Comparison of ENCODE assay signal across 17 cellular contexts in genomic region chr14:52125885-52126284, GRCh38. TPM values are rescaled to one million over a fixed set of nuclear protein-coding genes. Genes with fewer than 3 reads are reported as not detected.
DNase-seq lines count a peak whose midpoint lies in the region; ATAC-seq, FAIRE-seq and TF ChIP-seq lines count a peak whose summit lies in the region.
"Had no signal": no experiment of that assay in that cellular context is flagged by ENCODE, and none has a peak within 500 bp of the region (broad histone marks: within the 10 kb centered on the region; RNA-seq: fewer than 3 reads in every experiment).

No MANE protein-coding gene starts in this region.

- intact Hi-C loops in CD4-positive, alpha-beta memory T cell (cut with micrococcal nuclease) = no loop called here

- H3K27me3 ChIP-seq in CD4-positive, alpha-beta memory T cell (ENCODE audit: insufficient read depth, low read length) = no peaks in the 10 kb centered on the region
- no peaks in the 10 kb centered on the region for H3K27me3 ChIP-seq in GM23248 (replicated peaks; ENCODE audit: insufficient read depth)
- H3K27me3 ChIP-seq in astrocyte (ENCODE audit: insufficient read depth, low read length) = no peaks in the 10 kb centered on the region
- H3K27me3 ChIP-seq: transverse colon had no signal

- no peak for TF ChIP-seq CTCF in astrocyte (IDR thresholded peaks at IDR 0.05; ENCODE audit: insufficient read depth, low read depth, low read length)

- H3K36me3 ChIP-seq in CD4-positive, alpha-beta memory T cell (ENCODE audit: insufficient read depth, low read length) = no peaks in the 10 kb centered on the region
- H3K36me3 ChIP-seq in GM23248 (ENCODE audit: low read depth) (no peaks in the 10 kb centered on the region), astrocyte (ENCODE audit: insufficient read depth, low read length) (no peaks in the 10 kb centered on the region)
- H3K36me3 ChIP-seq: transverse colon had no signal

- H3K4me2 ChIP-seq in GM23248 (ENCODE audit: unreplicated experiment) = peak overlapping the region; percentile 35
- peak overlapping the region; percentile 57 for H3K4me2 ChIP-seq in astrocyte (ENCODE audit: low read length)

- H2AFZ ChIP-seq in GM23248 = peak overlapping the region; percentile 71; the same call in 1 of the 2 replicates
- no peak overlapping the region for H2AFZ ChIP-seq in astrocyte (ENCODE audit: low read depth, low read length)

- no peaks in the 10 kb centered on the region for H4K20me1 ChIP-seq in GM23248 (ENCODE audit: insufficient read depth)
- H4K20me1 ChIP-seq in astrocyte (ENCODE audit: insufficient read depth, low read length) = no peaks in the 10 kb centered on the region

- no peaks in the 10 kb centered on the region for H3K9me2 ChIP-seq in GM23248 (ENCODE audit: insufficient read depth)

- H3K9me3 Mint-ChIP-seq in CD4-positive, alpha-beta memory T cell = peaks cover 0 to 3% (median 0%) of the 10 kb centered on the region in 8 donors
- H3K9me3 Mint-ChIP-seq in astrocyte (ENCODE audit: unreplicated experiment) = peaks cover 2% of the 10 kb centered on the region
- H3K9me3 Mint-ChIP-seq in natural killer cell treated with Interleukin-12 subunit alpha and Interleukin-12 subunit beta and Interleukin-15 and Interleukin-18, amount 100 ng/mL, for 72 hours = no peaks in the 10 kb centered on the region

- peaks cover 29% of the 10 kb centered on the region for H3F3A ChIP-seq in GM23248 (ENCODE audit: insufficient read depth)

- H3K4me1 ChIP-seq in CD4-positive, alpha-beta memory T cell (ENCODE audit: insufficient read depth, low read length) = peaks cover 15% of the 10 kb centered on the region
- peaks cover 22% of the 10 kb centered on the region for H3K4me1 ChIP-seq in GM23248 (ENCODE audit: insufficient read depth)
- H3K4me1 ChIP-seq in astrocyte (ENCODE audit: insufficient read depth, low read length) = peaks cover 17% of the 10 kb centered on the region

- H3K4me1 Mint-ChIP-seq in CD4-positive, alpha-beta memory T cell = peaks cover 14 to 21% (median 18%) of the 10 kb centered on the region in 4 donors
- peaks cover 15% of the 10 kb centered on the region for H3K4me1 Mint-ChIP-seq in astrocyte (ENCODE audit: low read depth, unreplicated experiment)
- H3K4me1 Mint-ChIP-seq in natural killer cell treated with Interleukin-12 subunit alpha and Interleukin-12 subunit beta and Interleukin-15 and Interleukin-18, amount 100 ng/mL, for 72 hours (ENCODE audit: low read depth in 2 of 2) = peaks cover 23% of the 10 kb centered on the region in 2 donors

- no peak for FAIRE-seq in astrocyte (lab: Jason Lieb, UNC)
- FAIRE-seq: islet of Langerhans, RCC 7860 had no signal

- no peaks in the 10 kb centered on the region for H3K9me3 ChIP-seq in CD4-positive, alpha-beta memory T cell (ENCODE audit: control insufficient read depth in 1 of 2, low read length in 2 of 2)
- H3K9me3 ChIP-seq in GM23248 (ENCODE audit: low read depth) (no peaks in the 10 kb centered on the region), astrocyte (ENCODE audit: insufficient read depth, low read depth, low read length) (no peaks in the 10 kb centered on the region)
- H3K9me3 ChIP-seq: transverse colon had no signal

- in situ Hi-C loops in GM23248 (cut with MboI) = no loop called here

- POLR2A ChIA-PET in CD4-positive, alpha-beta memory T cell (lab: Charles Lee; ENCODE audit: partially characterized antibody) = no interaction called here

- H3K79me2 ChIP-seq in GM23248 (ENCODE audit: insufficient read depth) (no peaks in the 10 kb centered on the region), astrocyte (ENCODE audit: insufficient read depth, low read length) (no peaks in the 10 kb centered on the region)

- peak overlapping the region; percentile 68 for H3K9ac ChIP-seq in GM23248
- H3K9ac ChIP-seq in astrocyte (ENCODE audit: low read length) = no peak overlapping the region

- H3K36me3 Mint-ChIP-seq in CD4-positive, alpha-beta memory T cell = no peaks in the 10 kb centered on the region
- H3K36me3 Mint-ChIP-seq in astrocyte (ENCODE audit: low read depth, unreplicated experiment) = peaks cover 2% of the 10 kb centered on the region
- H3K36me3 Mint-ChIP-seq in natural killer cell treated with Interleukin-12 subunit alpha and Interleukin-12 subunit beta and Interleukin-15 and Interleukin-18, amount 100 ng/mL, for 72 hours = peaks cover 5% of the 10 kb centered on the region
- H3K36me3 Mint-ChIP-seq: IgD-negative memory B cell had no signal

- WGBS in GM23248 (ENCODE audit: low coverage in 1 of 2, low lambda C conversion rate in 2 of 2, missing lambda C conversion rate in 2 of 2), 2 experiments = 99 to 100% methylated on average over 4 of the region's 4 CpGs

- peak overlapping the region in 3 of 7 donors; percentile 5 to 60 (median 55) for H3K27ac Mint-ChIP-seq in CD4-positive, alpha-beta memory T cell
- no peak overlapping the region for H3K27ac Mint-ChIP-seq in astrocyte (ENCODE audit: unreplicated experiment)
- H3K27ac Mint-ChIP-seq in natural killer cell treated with Interleukin-12 subunit alpha and Interleukin-12 subunit beta and Interleukin-15 and Interleukin-18, amount 100 ng/mL, for 72 hours = peak overlapping the region; percentile 13 to 27
- H3K27ac Mint-ChIP-seq: IgD-negative memory B cell had no signal

- peak; percentile 77 to 78 for ATAC-seq in natural killer cell treated with Interleukin-12 subunit alpha and Interleukin-12 subunit beta and Interleukin-15 and Interleukin-18, amount 100 ng/mL, for 72 hours

- H3K27ac ChIP-seq in CD4-positive, alpha-beta memory T cell (ENCODE audit: low read depth, low read length) = no peak overlapping the region
- H3K27ac ChIP-seq in GM23248 (peak overlapping the region; percentile 94), astrocyte (ENCODE audit: low read depth, low read length) (peak overlapping the region; percentile 62)

- H3K4me3 Mint-ChIP-seq in CD4-positive, alpha-beta memory T cell = peak overlapping the region in 5 of 8 donors; percentile 23 to 49 (median 40)
- no peak overlapping the region for H3K4me3 Mint-ChIP-seq in astrocyte (ENCODE audit: unreplicated experiment)
- peak overlapping the region; percentile 64 for H3K4me3 Mint-ChIP-seq in natural killer cell treated with Interleukin-12 subunit alpha and Interleukin-12 subunit beta and Interleukin-15 and Interleukin-18, amount 100 ng/mL, for 72 hours
- H3K4me3 Mint-ChIP-seq: IgD-negative memory B cell had no signal

- peaks cover 3 to 10% of the 10 kb centered on the region in 2 donors for H3K27me3 Mint-ChIP-seq in CD4-positive, alpha-beta memory T cell
- no peaks in the 10 kb centered on the region for H3K27me3 Mint-ChIP-seq in astrocyte (ENCODE audit: low read depth, unreplicated experiment)
- peaks cover 5 to 19% of the 10 kb centered on the region in 2 donors for H3K27me3 Mint-ChIP-seq in natural killer cell treated with Interleukin-12 subunit alpha and Interleukin-12 subunit beta and Interleukin-15 and Interleukin-18, amount 100 ng/mL, for 72 hours

- no peak overlapping the region for H3K4me3 ChIP-seq in CD4-positive, alpha-beta memory T cell (ENCODE audit: low read length in 2 of 2)
- no peak overlapping the region for H3K4me3 ChIP-seq in GM23248
- H3K4me3 ChIP-seq in astrocyte (ENCODE audit: insufficient read depth, low read depth, low read length) = no peak overlapping the region
- H3K4me3 ChIP-seq: transverse colon had no signal

- CTCF ChIA-PET in CD4-positive, alpha-beta memory T cell (lab: Charles Lee; ENCODE audit: partially characterized antibody) = no interaction called here

- DNase-seq in CD4-positive, alpha-beta memory T cell = no peak
- DNase-seq in GM23248 = no peak
- no peak for DNase-seq in astrocyte (ENCODE audit: low read depth)
- DNase-seq in natural killer cell treated with Interleukin-12 subunit alpha and Interleukin-12 subunit beta and Interleukin-15 and Interleukin-18, amount 100 ng/mL, for 72 hours (ENCODE audit: low spot score) = no peak
- DNase-seq in amygdala (lab: John Stamatoyannopoulos, UW) = no peak
- DNase-seq in T1000 (lab: John Stamatoyannopoulos, UW) = no peak
- no peak for DNase-seq in NCI-H2171 treated with DMSO at 0.1 percent for 48 hours (lab: John Stamatoyannopoulos, UW)
- DNase-seq: activated effector memory CD4-positive, alpha-beta T cell treated with anti-CD3 and anti-CD28 coated beads, Interleukin-2, amount 50 U/mL, for 16 hours; glutamatergic neuron; NCI-H1048; NCI-H82; nucleus accumbens; SW 1271; transverse colon had no signal

RNA-seq across cellular contexts. Expression of gene NID2, which starts 57.0 kb away (rescaled TPM):
- total RNA-seq in CD4-positive, alpha-beta memory T cell = not detected
- under 1 TPM; 0.34 to 0.37 TPM for polyA plus RNA-seq in CD4-positive, alpha-beta memory T cell
- total RNA-seq in GM23248 (2014; rRNA removed; shearing (Covaris generic)) = 59.8 and 66.6 TPM in 2 replicates
- polyA plus RNA-seq in GM23248 (2016; fragmentation: Nextera tagmentation; extraction: Ambion mirVana) = 39.8 and 40.0 TPM in 2 replicates
- total RNA-seq in astrocyte = 11.4 and 22.3 TPM in 2 replicates
- total RNA-seq in natural killer cell treated with Interleukin-12 subunit alpha and Interleukin-12 subunit beta and Interleukin-15 and Interleukin-18, amount 100 ng/mL, for 72 hours = 1 to 10 TPM; 6.8 to 8.7 TPM

Comparison
In these comparisons a context has a peak if more than half of its experiments do, and no peak if none do; other contexts are left out.
1. RNA of gene NID2, which starts 57.0 kb away (total RNA-seq): 59.8 to 66.6 TPM in GM23248, 11.4 to 22.3 TPM in astrocyte and 6.8 to 8.7 TPM in natural killer cell treated with Interleukin-12 subunit alpha and Interleukin-12 subunit beta and Interleukin-15 and Interleukin-18, amount 100 ng/mL, for 72 hours; not detected in CD4-positive, alpha-beta memory T cell; every median in the first group is over 4 times any median in the second.